ENCODE assay signal across 28 cellular contexts in genomic region chr7:68717176-68717575, GRCh38.
"Had no signal": no experiment of that assay in that cellular context is flagged by ENCODE, and none has a peak within 500 bp of the region (broad histone marks: within the 10 kb centered on the region; RNA-seq: fewer than 3 reads in every experiment).

No MANE protein-coding gene starts in this region.

- H3K9me3 ChIP-seq: colonic mucosa, esophagus muscularis mucosa, esophagus squamous epithelium, gastrocnemius medialis, gastroesophageal sphincter had no signal

- H3K4me1 ChIP-seq: colonic mucosa, esophagus squamous epithelium, foreskin keratinocyte, gastrocnemius medialis, gastroesophageal sphincter had no signal

- H3K27ac ChIP-seq: colonic mucosa, coronary artery, dorsolateral prefrontal cortex, epithelial cell of prostate, esophagus muscularis mucosa, esophagus squamous epithelium, foreskin keratinocyte, gastrocnemius medialis, gastroesophageal sphincter, heart left ventricle, heart right ventricle had no signal

- H3K27me3 ChIP-seq: colonic mucosa, esophagus muscularis mucosa, foreskin keratinocyte, gastrocnemius medialis, gastroesophageal sphincter, heart left ventricle had no signal

- FAIRE-seq: colon, endometrium, endothelial cell of umbilical vein, frontal cortex had no signal

- ATAC-seq: effector memory CD8-positive, alpha-beta T cell; esophagus mucosa; foreskin keratinocyte; gastrocnemius medialis; gastroesophageal sphincter; heart left ventricle had no signal

- H3K36me3 ChIP-seq: colonic mucosa, esophagus muscularis mucosa, esophagus squamous epithelium, gastrocnemius medialis, gastroesophageal sphincter, heart left ventricle, heart right ventricle had no signal

- H3K4me3 ChIP-seq: colonic mucosa, coronary artery, dorsolateral prefrontal cortex, esophagus muscularis mucosa, esophagus squamous epithelium, gastrocnemius medialis, gastroesophageal sphincter, heart left ventricle, heart right ventricle had no signal

- DNase-seq: colonic mucosa; cortex of kidney; dermis blood vessel endothelial cell; dorsolateral prefrontal cortex; effector CD4-positive, alpha-beta T cell; effector CD8-positive, alpha-beta T cell; effector memory CD4-positive, alpha-beta T cell; effector memory CD8-positive, alpha-beta T cell; endodermal cell; erythroblast; esophagus squamous epithelium; foreskin fibroblast; foreskin keratinocyte; foreskin melanocyte; gastrocnemius medialis; glutamatergic neuron; head of caudate nucleus; heart left ventricle; heart right ventricle had no signal
